8 cellular contexts compared by ENCODE assay signal in the genomic region with DNA sequence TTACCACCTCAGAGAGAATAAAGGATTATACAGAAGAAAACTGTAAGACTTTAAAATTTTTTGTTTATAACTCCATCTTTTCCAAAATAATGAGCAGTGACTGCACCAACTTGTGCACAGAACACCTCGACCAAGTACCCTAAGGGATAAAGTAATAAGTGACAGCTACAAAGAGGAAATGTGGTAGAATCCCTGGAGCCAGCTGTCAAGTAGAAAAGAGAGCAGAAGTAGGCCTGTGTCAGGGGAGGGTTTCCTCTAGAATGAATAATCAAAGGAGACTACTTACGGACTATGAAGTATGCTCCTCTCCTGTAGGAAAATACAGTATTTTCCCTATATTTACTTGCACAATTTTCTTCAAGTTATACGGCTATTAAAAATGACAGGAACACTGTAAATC. TPM values are rescaled to one million over a fixed set of nuclear protein-coding genes. Genes with fewer than 3 reads are reported as not detected.
DNase-seq lines count a peak whose midpoint lies in the region; ATAC-seq, FAIRE-seq and TF ChIP-seq lines count a peak whose summit lies in the region.

No MANE protein-coding gene starts in this region.

- no peak for ATAC-seq in natural killer cell

- H3K27ac Mint-ChIP-seq in CD14-positive monocyte (peak overlapping the region in 6 of 7 donors; percentile 53 to 97 (median 95)), natural killer cell (peak overlapping the region; percentile 52 to 94)

- FAIRE-seq in bronchial epithelial cell (lab: Jason Lieb, UNC) = no peak

- H3K27me3 Mint-ChIP-seq in CD14-positive monocyte (ENCODE audit: low read depth in 3 of 3) = peaks cover 0 to 13% (median 0%) of the 10 kb centered on the region in 3 donors
- H3K27me3 Mint-ChIP-seq in natural killer cell (ENCODE audit: low read depth in 2 of 2) = no peaks in the 10 kb centered on the region

- H3K4me3 Mint-ChIP-seq in CD14-positive monocyte (peak overlapping the region; percentile 86 to 91), natural killer cell (peak overlapping the region; percentile 92)

- intact Hi-C loops in CD14-positive monocyte (cut with micrococcal nuclease) = no loop called here
- intact Hi-C loops in natural killer cell (cut with micrococcal nuclease) = no loop called here

- H3K9me3 Mint-ChIP-seq in CD14-positive monocyte = peaks cover 0 to 3% (median 0%) of the 10 kb centered on the region in 7 donors
- no peaks in the 10 kb centered on the region for H3K9me3 Mint-ChIP-seq in natural killer cell

- peak overlapping the region; percentile 76 for H3K4me3 ChIP-seq in bronchial epithelial cell (ENCODE audit: low read depth, low read length)

- H3K36me3 Mint-ChIP-seq in CD14-positive monocyte (peaks cover 18 to 43% of the 10 kb centered on the region in 2 donors), natural killer cell (no peaks in the 10 kb centered on the region)

- DNase-seq in CD14-positive monocyte (ENCODE audit: low spot score) (no peak), LHCN-M2 (ENCODE audit: low read depth) (peak; percentile 4), bronchial epithelial cell (ENCODE audit: low read depth) (no peak), natural killer cell (no peak), iPS-NIHi7 (ENCODE audit: extremely low spot score) (no peak), NCI-H1092 treated with DMSO at 0.1 percent for 48 hours (lab: John Stamatoyannopoulos, UW) (no peak), SKM-1 treated with dmso at 0.1 percent for 144 hours (lab: John Stamatoyannopoulos, UW; ENCODE audit: unreplicated experiment) (no peak), germinal center (ENCODE audit: low spot score) (no peak)

- no peaks in the 10 kb centered on the region for H3K27me3 ChIP-seq in bronchial epithelial cell (ENCODE audit: control insufficient read depth, insufficient read depth, low read length)

- H3K4me1 Mint-ChIP-seq in CD14-positive monocyte = peaks cover 22% of the 10 kb centered on the region
- peaks cover 28 to 33% of the 10 kb centered on the region in 2 donors for H3K4me1 Mint-ChIP-seq in natural killer cell

- peaks cover 2% of the 10 kb centered on the region for H3K36me3 ChIP-seq in bronchial epithelial cell (ENCODE audit: control insufficient read depth, insufficient read depth, low read length)

- TF ChIP-seq CTCF in CD14-positive monocyte (IDR thresholded peaks at IDR 0.05) (no peak), bronchial epithelial cell (IDR thresholded peaks at IDR 0.05; ENCODE audit: insufficient read depth, low read length, severe bottlenecking) (no peak), natural killer cell (IDR thresholded peaks at IDR 0.05) (no peak)

RNA-seq across cellular contexts. Expression of a gene that starts 1.2 kb away (rescaled TPM):
- 10 to 100 TPM; 58.5 to 62.7 TPM for polyA plus RNA-seq in CD14-positive monocyte
- total RNA-seq in LHCN-M2 (2014; rRNA removed) (53.4 TPM in 2 replicates), bronchial epithelial cell (29.2 and 55.0 TPM in 2 replicates), natural killer cell (10 to 100 TPM; 31.6 to 57.2 (median 31.7) TPM)
- 43.5 TPM for polyA plus RNA-seq in LHCN-M2 (2012)

RNA-seq across cellular contexts. Expression of a gene that starts 23.7 kb away (rescaled TPM):
- not detected for polyA plus RNA-seq in CD14-positive monocyte
- total RNA-seq in LHCN-M2 (2014; rRNA removed) (0.23 TPM in 1 of 2 replicates, not detected in the other), bronchial epithelial cell (under 0.01 and 0.38 TPM in 2 replicates), natural killer cell (1 to 10 TPM in 1 of 3 donors, under 1 TPM in 1, not detected in 1; 0.09 to 1.5 TPM)
- 0.01 TPM for polyA plus RNA-seq in LHCN-M2 (2012)
